15 cellular contexts compared by ENCODE assay signal in genomic region chr14:100622234-100622633, GRCh38. TPM values are rescaled to one million over a fixed set of nuclear protein-coding genes. Genes with fewer than 3 reads are reported as not detected.
DNase-seq lines count a peak whose midpoint lies in the region; ATAC-seq and TF ChIP-seq lines count a peak whose summit lies in the region.
"Had no signal": no experiment of that assay in that cellular context is flagged by ENCODE, and none has a peak within 500 bp of the region (broad histone marks: within the 10 kb centered on the region; RNA-seq: fewer than 3 reads in every experiment).

No MANE protein-coding gene starts in this region.

- peak; percentile 74 for DNase-seq in cardiac septum (ENCODE audit: low spot score)
- DNase-seq in left ventricle myocardium inferior = no peak
- DNase-seq in OCI-M1 (lab: John Stamatoyannopoulos, UW) = peak; percentile 33
- peak; percentile 50 for DNase-seq in islet precursor cell
- peak; percentile 76 for DNase-seq in ureter (ENCODE audit: low spot score)
- DNase-seq: cerebellar nuclear complex; DMS79 treated with DMSO at 0.1 percent for 48 hours; foreskin melanocyte; GM23248; mesenchymal stem cell; NCI-H2171 treated with DMSO at 0.1 percent for 48 hours; stimulated activated naive B cell treated with anti-CD40 and anti-IgM and Interleukin-4, amounts not matched to agents 10 μg/mL and 1 μg/mL and 100 μg/mL, for 72 hours; upper lobe of left lung had no signal

- peaks cover 91% of the 10 kb centered on the region for H3K27me3 ChIP-seq in left ventricle myocardium inferior (ENCODE audit: low read depth)
- H3K27me3 ChIP-seq: upper lobe of left lung had no signal

- no peaks in the 10 kb centered on the region for H3K36me3 ChIP-seq in left ventricle myocardium inferior
- H3K36me3 ChIP-seq: upper lobe of left lung had no signal

- no peak overlapping the region for H3K4me3 ChIP-seq in left ventricle myocardium inferior
- H3K4me3 ChIP-seq: GM23248, upper lobe of left lung had no signal

- no peak overlapping the region for H3K27ac ChIP-seq in left ventricle myocardium inferior (replicated peaks)
- H3K27ac ChIP-seq: GM23248, upper lobe of left lung had no signal

- H3K9me3 ChIP-seq in left ventricle myocardium inferior (replicated peaks) = peaks cover 22% of the 10 kb centered on the region
- H3K9me3 ChIP-seq: upper lobe of left lung had no signal

- no peak for TF ChIP-seq CTCF in left ventricle myocardium inferior (IDR thresholded peaks at IDR 0.05; ENCODE audit: borderline replicate concordance)

- peaks cover 30% of the 10 kb centered on the region for H3K4me1 ChIP-seq in left ventricle myocardium inferior

- intact Hi-C loops in cardiac septum (cut with DNase I) = no loop called here
- intact Hi-C loops in left ventricle myocardium inferior (cut with micrococcal nuclease) = no loop called here

- ATAC-seq in HG03097 (IDR thresholded peaks at IDR 0.05; ENCODE audit: low FRiP score, unreplicated experiment) (no peak), HG02642 (IDR thresholded peaks at IDR 0.05; ENCODE audit: poor library complexity, unreplicated experiment) (no peak)
- ATAC-seq: stimulated activated naive B cell treated with anti-CD40 and anti-IgM and Interleukin-4, amounts not matched to agents 10 μg/mL and 1 μg/mL and 100 μg/mL, for 72 hours had no signal

RNA-seq across cellular contexts. Expression of gene BEGAIN, which starts 35.0 kb away (rescaled TPM):
- total RNA-seq in cardiac septum = 1.2 TPM
- total RNA-seq in left ventricle myocardium inferior = 1.9 TPM
- total RNA-seq in ureter = 4.2 TPM
